Comparison of ENCODE assay signal across 18 cellular contexts in the genomic region with DNA sequence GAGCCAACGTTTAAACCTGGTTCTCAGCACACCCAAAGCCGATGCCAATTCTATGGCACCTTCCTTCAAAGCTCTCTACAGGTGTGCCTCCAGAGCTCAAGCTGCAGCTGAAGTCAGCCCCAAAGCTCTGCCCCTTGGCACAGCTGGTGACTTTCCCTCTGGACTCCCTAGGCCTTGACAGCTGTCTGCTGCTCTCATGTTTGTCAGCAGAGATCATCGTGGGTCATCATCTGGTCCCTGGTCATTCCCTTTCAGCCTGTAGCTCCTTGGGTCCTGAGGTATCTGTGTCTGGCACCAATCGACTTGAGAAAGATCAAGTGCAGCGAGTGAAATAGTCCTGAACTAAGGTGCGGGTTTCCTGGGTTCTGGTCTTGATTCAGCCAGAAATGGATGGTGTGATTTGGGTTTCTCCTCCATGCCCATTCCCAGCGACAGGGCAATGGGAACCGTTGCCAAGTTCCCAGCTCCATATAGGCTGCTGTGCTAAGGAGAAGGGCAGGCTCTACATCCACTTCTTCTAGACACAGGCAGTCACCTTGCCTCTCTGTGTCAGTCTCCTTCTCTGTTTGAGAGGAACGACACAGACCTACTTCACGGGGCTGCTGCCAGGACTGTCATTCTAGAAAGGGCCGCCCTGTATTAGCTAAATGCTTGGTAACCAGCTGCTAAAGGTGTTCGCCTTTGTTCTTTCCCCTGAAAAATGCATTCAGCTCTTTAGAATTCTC. TPM values are rescaled to one million over a fixed set of nuclear protein-coding genes. Genes with fewer than 3 reads are reported as not detected.
DNase-seq lines count a peak whose midpoint lies in the region; ATAC-seq and TF ChIP-seq lines count a peak whose summit lies in the region.
"Had no signal": no experiment of that assay in that cellular context is flagged by ENCODE, and none has a peak within 500 bp of the region (broad histone marks: within the 10 kb centered on the region; RNA-seq: fewer than 3 reads in every experiment).

No MANE protein-coding gene starts in this region.

- no peak overlapping the region for H4K91ac ChIP-seq in neuronal stem cell (ENCODE audit: low read depth, low read length, poor library complexity)

- WGBS in neuronal stem cell (ENCODE audit: extremely low coverage in 2 of 2, insufficient read length in 2 of 2, insufficient replicate concordance in 1 of 2), 2 donors, result no CpG with 5 or more reads among the region's 12 CpGs

- peak; percentile 54 for DNase-seq in activated CD4-positive, alpha-beta T cell treated with anti-CD3 and anti-CD28 coated beads, Interleukin-2, amount 10 ng/mL, durations not matched to agents 24 days and 14 days
- no peak for DNase-seq in activated CD4-positive, alpha-beta T cell treated with anti-CD3 and anti-CD28 coated beads for 1 hour
- no peak for DNase-seq in activated B cell treated with CpG ODN at 0.5 μM for 24 hours
- DNase-seq in neuronal stem cell (ENCODE audit: low spot score), result no peak
- DNase-seq in NCI-H345 (lab: John Stamatoyannopoulos, UW), result no peak
- DNase-seq: NCI-H1048, NCI-H524 treated with DMSO at 0.1 percent for 48 hours had no signal

- ATAC-seq in GM19452 (IDR thresholded peaks at IDR 0.05; ENCODE audit: unreplicated experiment), result peak; percentile 19
- ATAC-seq in activated B cell treated with CpG ODN at 0.5 μM for 24 hours (ENCODE audit: low read depth), result peak; percentile 14
- no peak for ATAC-seq in HG03159 (IDR thresholded peaks at IDR 0.05; ENCODE audit: unreplicated experiment)
- ATAC-seq in HG02973 (IDR thresholded peaks at IDR 0.05; ENCODE audit: unreplicated experiment), result no peak

- H3K36me3 Mint-ChIP-seq in activated CD4-positive, alpha-beta T cell treated with anti-CD3 and anti-CD28 coated beads, Interleukin-2, amount 10 ng/mL, durations not matched to agents 24 days and 14 days (ENCODE audit: low read depth), result no peaks in the 10 kb centered on the region
- H3K36me3 Mint-ChIP-seq in activated B cell treated with CpG ODN at 0.5 μM for 24 hours (ENCODE audit: low read depth), result no peaks in the 10 kb centered on the region
- H3K36me3 Mint-ChIP-seq: activated naive CD8-positive, alpha-beta T cell treated with anti-CD3 and anti-CD28 coated beads, Interleukin-2, amount 10 ng/mL, durations not matched to agents 7 days and 5 days; CD4-positive, alpha-beta memory T cell; naive B cell had no signal

- H2BK120ac ChIP-seq in neuronal stem cell (ENCODE audit: low read depth, low read length), result no peak overlapping the region

- peaks cover 2% of the 10 kb centered on the region for H3K4me1 Mint-ChIP-seq in activated CD4-positive, alpha-beta T cell treated with anti-CD3 and anti-CD28 coated beads, Interleukin-2, amount 10 ng/mL, durations not matched to agents 24 days and 14 days
- H3K4me1 Mint-ChIP-seq in activated B cell treated with CpG ODN at 0.5 μM for 24 hours, result no peaks in the 10 kb centered on the region

- H3K4ac ChIP-seq in neuronal stem cell (ENCODE audit: low read length), result no peak overlapping the region

- H2AFZ ChIP-seq in neuronal stem cell (ENCODE audit: low read length), result no peak overlapping the region

- H3K23ac ChIP-seq in neuronal stem cell (ENCODE audit: low read depth, low read length, poor library complexity), result peak overlapping the region; percentile 50

- peak overlapping the region; percentile 54 for H2BK15ac ChIP-seq in neuronal stem cell (ENCODE audit: low read length)

- H3K27me3 ChIP-seq in neuronal stem cell (ENCODE audit: control insufficient read depth in 3 of 3, insufficient read depth in 3 of 3, low read depth in 1 of 3, low read length in 3 of 3), result peaks cover 0 to 12% (median 0%) of the 10 kb centered on the region in 3 experiments
- H3K27me3 ChIP-seq: dorsolateral prefrontal cortex had no signal

- no peak overlapping the region for H3K27ac Mint-ChIP-seq in activated CD4-positive, alpha-beta T cell treated with anti-CD3 and anti-CD28 coated beads, Interleukin-2, amount 10 ng/mL, durations not matched to agents 24 days and 14 days
- no peak overlapping the region for H3K27ac Mint-ChIP-seq in activated B cell treated with CpG ODN at 0.5 μM for 24 hours
- H3K27ac Mint-ChIP-seq: activated naive CD8-positive, alpha-beta T cell treated with anti-CD3 and anti-CD28 coated beads, Interleukin-2, amount 10 ng/mL, durations not matched to agents 7 days and 5 days; CD4-positive, alpha-beta memory T cell had no signal

- H3K27ac ChIP-seq in neuronal stem cell (replicated peaks; ENCODE audit: low read length), result no peak overlapping the region
- H3K27ac ChIP-seq: dorsolateral prefrontal cortex, HL-60, VCaP had no signal

- peak overlapping the region; percentile 26 for H2BK5ac ChIP-seq in neuronal stem cell (ENCODE audit: low read length)

- H3K9ac ChIP-seq in neuronal stem cell (ENCODE audit: low read depth, low read length, poor library complexity), result no peak overlapping the region
- H3K9ac ChIP-seq: SK-N-SH had no signal

- POLR2A ChIA-PET in activated B cell treated with CpG ODN at 0.5 μM for 24 hours (lab: Charles Lee), result interaction anchor here (1.0 kb wide), 1 partner anchor 166 kb away, joined by 3 read pairs; no protein-coding TSS in a partner anchor

- no peaks in the 10 kb centered on the region for H3K9me3 Mint-ChIP-seq in activated CD4-positive, alpha-beta T cell treated with anti-CD3 and anti-CD28 coated beads, Interleukin-2, amount 10 ng/mL, durations not matched to agents 24 days and 14 days
- H3K9me3 Mint-ChIP-seq in activated B cell treated with CpG ODN at 0.5 μM for 24 hours, result no peaks in the 10 kb centered on the region
- H3K9me3 Mint-ChIP-seq: activated naive CD8-positive, alpha-beta T cell treated with anti-CD3 and anti-CD28 coated beads, Interleukin-2, amount 10 ng/mL, durations not matched to agents 7 days and 5 days; CD4-positive, alpha-beta memory T cell; naive B cell had no signal

- H3K79me1 ChIP-seq in neuronal stem cell (ENCODE audit: low read depth, low read length), result no peaks in the 10 kb centered on the region

- H3K36me3 ChIP-seq in neuronal stem cell (replicated peaks in 1 of 2; ENCODE audit: control insufficient read depth in 2 of 2, insufficient read depth in 2 of 2, low read length in 2 of 2), result peaks cover 0 to 2% of the 10 kb centered on the region in 2 donors

- H3K4me2 ChIP-seq in neuronal stem cell (ENCODE audit: insufficient read depth, low read length, poor library complexity, severe bottlenecking), result no peak overlapping the region
- H3K4me2 ChIP-seq: SK-N-SH had no signal

- H3K9me3 ChIP-seq in neuronal stem cell (replicated peaks in 1 of 2; ENCODE audit: control insufficient read depth in 2 of 2, insufficient read depth in 1 of 2, low read depth in 1 of 2, low read length in 2 of 2), result no peaks in the 10 kb centered on the region
- H3K9me3 ChIP-seq: SK-N-SH had no signal

- H3K4me3 Mint-ChIP-seq in activated CD4-positive, alpha-beta T cell treated with anti-CD3 and anti-CD28 coated beads, Interleukin-2, amount 10 ng/mL, durations not matched to agents 24 days and 14 days, result no peak overlapping the region
- H3K4me3 Mint-ChIP-seq in activated B cell treated with CpG ODN at 0.5 μM for 24 hours, result no peak overlapping the region
- H3K4me3 Mint-ChIP-seq: activated naive CD8-positive, alpha-beta T cell treated with anti-CD3 and anti-CD28 coated beads, Interleukin-2, amount 10 ng/mL, durations not matched to agents 7 days and 5 days; CD4-positive, alpha-beta memory T cell; naive B cell had no signal

- no peak for TF ChIP-seq CTCF in activated B cell treated with CpG ODN at 0.5 μM for 24 hours (IDR thresholded peaks at IDR 0.05)

- no peak overlapping the region for H3K18ac ChIP-seq in neuronal stem cell (ENCODE audit: low read length)

- no peak overlapping the region for H3K4me3 ChIP-seq in neuronal stem cell (ENCODE audit: low read length in 2 of 2)
- H3K4me3 ChIP-seq: dorsolateral prefrontal cortex had no signal

- H3K27me3 Mint-ChIP-seq in activated CD4-positive, alpha-beta T cell treated with anti-CD3 and anti-CD28 coated beads, Interleukin-2, amount 10 ng/mL, durations not matched to agents 24 days and 14 days, result no peaks in the 10 kb centered on the region
- H3K27me3 Mint-ChIP-seq in activated B cell treated with CpG ODN at 0.5 μM for 24 hours, result peaks cover 3% of the 10 kb centered on the region
- H3K27me3 Mint-ChIP-seq: activated naive CD8-positive, alpha-beta T cell treated with anti-CD3 and anti-CD28 coated beads, Interleukin-2, amount 10 ng/mL, durations not matched to agents 7 days and 5 days; CD4-positive, alpha-beta memory T cell had no signal

- CTCF ChIA-PET in activated B cell treated with CpG ODN at 0.5 μM for 24 hours (lab: Charles Lee), result interaction anchor here (0.7 to 2.6 kb wide), 33 partner anchors 9 to 1221 kb away, joined by 3 to 71 read pairs (median 4); no protein-coding TSS in a partner anchor

- intact Hi-C loops in activated CD4-positive, alpha-beta T cell treated with anti-CD3 and anti-CD28 coated beads, Interleukin-2, amount 10 ng/mL, durations not matched to agents 24 days and 14 days (cut with micrococcal nuclease), result loop anchor here (1.0 kb wide), 2 partner anchors 166 to 210 kb away; no protein-coding TSS in a partner anchor
- intact Hi-C loops in activated B cell treated with CpG ODN at 0.5 μM for 24 hours (cut with micrococcal nuclease), result loop anchor here (1.0 to 10.0 kb wide), 4 partner anchors 25 to 1910 kb away; no protein-coding TSS in a partner anchor

- H3K14ac ChIP-seq in neuronal stem cell (ENCODE audit: low read length), result no peak overlapping the region

- H2BK12ac ChIP-seq in neuronal stem cell (ENCODE audit: low read length), result no peak overlapping the region

- H4K8ac ChIP-seq in neuronal stem cell (ENCODE audit: low read depth, low read length), result no peak overlapping the region

- no peak overlapping the region for H2AK5ac ChIP-seq in neuronal stem cell (ENCODE audit: low read depth, low read length)

- peaks cover 5 to 7% of the 10 kb centered on the region in 2 donors for H3K4me1 ChIP-seq in neuronal stem cell (ENCODE audit: control insufficient read depth in 2 of 2, insufficient read depth in 1 of 2, low read depth in 1 of 2, low read length in 2 of 2)

RNA-seq across cellular contexts. Expression of gene PKD1L1, which starts 3.6 kb away (rescaled TPM):
- total RNA-seq in activated CD4-positive, alpha-beta T cell treated with anti-CD3 and anti-CD28 coated beads, Interleukin-2, amount 10 ng/mL, durations not matched to agents 24 days and 14 days, result 0.05 and 0.12 TPM in 2 replicates
- 0.24 and 0.40 TPM in 2 replicates for total RNA-seq in activated B cell treated with CpG ODN at 0.5 μM for 24 hours
- polyA plus RNA-seq in neuronal stem cell (2013, experiment 1 of 2), result 0.03 TPM
- 0.03 TPM for polyA plus RNA-seq in neuronal stem cell (2013, experiment 2 of 2)
- total RNA-seq: A172 had no signal
- polyA plus RNA-seq: CD4-positive, alpha-beta memory T cell had no signal

RNA-seq across cellular contexts. Expression of gene HUS1, which starts 34.7 kb away (rescaled TPM):
- 32.3 and 35.9 TPM in 2 replicates for total RNA-seq in activated CD4-positive, alpha-beta T cell treated with anti-CD3 and anti-CD28 coated beads, Interleukin-2, amount 10 ng/mL, durations not matched to agents 24 days and 14 days
- 37.3 and 42.5 TPM in 2 replicates for total RNA-seq in activated B cell treated with CpG ODN at 0.5 μM for 24 hours
- 14.8 TPM for polyA plus RNA-seq in neuronal stem cell (2013, experiment 1 of 2)
- 15.8 TPM for polyA plus RNA-seq in neuronal stem cell (2013, experiment 2 of 2)

Comparison
In these comparisons a context has a peak if more than half of its experiments do, and no peak if none do; other contexts are left out.
1. ATAC-seq: peak in GM19452 (single experiment) and activated B cell treated with CpG ODN at 0.5 μM for 24 hours (single experiment); none in HG03159 (single experiment) and HG02973 (single experiment).